In genomic region chr2:8475349-8476045, GRCh38 we compare ENCODE assay signal across 8 cellular contexts.
A peak's percentile ranks its signal among the peaks of the same experiment; 100 is the strongest.
DNase-seq lines count a peak whose midpoint lies in the region; ATAC-seq and TF ChIP-seq lines count a peak whose summit lies in the region.

No MANE protein-coding gene starts in this region.

- peaks cover 75% of the 10 kb centered on the region for H3K4me1 Mint-ChIP-seq in activated naive CD8-positive, alpha-beta T cell treated with anti-CD3 and anti-CD28 coated beads for 36 hours
- H3K4me1 Mint-ChIP-seq in stimulated activated naive B cell treated with anti-CD40 and anti-IgM and Interleukin-4, amounts not matched to agents 10 μg/mL and 1 μg/mL and 100 μg/mL, for 72 hours: peaks cover 61 to 90% of the 10 kb centered on the region in 2 donors
- peaks cover 17% of the 10 kb centered on the region for H3K4me1 Mint-ChIP-seq in endodermal cell

- no peak overlapping the region for H3K4me3 ChIP-seq in uterus
- H3K4me3 ChIP-seq in endodermal cell (ENCODE audit: low read length): no peak overlapping the region

- H3K27ac ChIP-seq in uterus (no peak overlapping the region), endodermal cell (ENCODE audit: low read depth, low read length) (no peak overlapping the region)

- H3K27me3 Mint-ChIP-seq in activated naive CD8-positive, alpha-beta T cell treated with anti-CD3 and anti-CD28 coated beads for 36 hours: no peaks in the 10 kb centered on the region
- peaks cover 31 to 42% of the 10 kb centered on the region in 2 donors for H3K27me3 Mint-ChIP-seq in stimulated activated naive B cell treated with anti-CD40 and anti-IgM and Interleukin-4, amounts not matched to agents 10 μg/mL and 1 μg/mL and 100 μg/mL, for 72 hours
- H3K27me3 Mint-ChIP-seq in endodermal cell (ENCODE audit: insufficient read depth): peaks cover 2% of the 10 kb centered on the region

- H3K9me3 ChIP-seq in uterus (no peaks in the 10 kb centered on the region), endodermal cell (ENCODE audit: control insufficient read depth, low read length) (no peaks in the 10 kb centered on the region)

- peak; percentile 86 to 88 for ATAC-seq in stimulated activated naive B cell treated with anti-CD40 and anti-IgM and Interleukin-4, amounts not matched to agents 10 μg/mL and 1 μg/mL and 100 μg/mL, for 72 hours (replicated peaks)
- no peak for ATAC-seq in HG03469 (IDR thresholded peaks at IDR 0.05; ENCODE audit: unreplicated experiment)

- H3K36me3 ChIP-seq in uterus (no peaks in the 10 kb centered on the region), endodermal cell (ENCODE audit: control insufficient read depth, insufficient read depth, low read length) (no peaks in the 10 kb centered on the region)

- H3K27me3 ChIP-seq in uterus: no peaks in the 10 kb centered on the region
- no peaks in the 10 kb centered on the region for H3K27me3 ChIP-seq in endodermal cell (ENCODE audit: control insufficient read depth, insufficient read depth, low read length, poor library complexity, severe bottlenecking)

- no peaks in the 10 kb centered on the region for H3K4me1 ChIP-seq in uterus
- peaks cover 2% of the 10 kb centered on the region for H3K4me1 ChIP-seq in endodermal cell (ENCODE audit: control insufficient read depth, insufficient read depth, low read length)

- WGBS in endodermal cell (ENCODE audit: insufficient coverage in 1 of 2, insufficient read length in 1 of 2), 2 experiments: 89 to 91% methylated on average over 10 to 13 of the region's 13 CpGs

- TF ChIP-seq POLR2A in uterus (IDR thresholded peaks at IDR 0.05): no peak

- peak overlapping the region; percentile 81 for H3K27ac Mint-ChIP-seq in activated naive CD8-positive, alpha-beta T cell treated with anti-CD3 and anti-CD28 coated beads for 36 hours
- peak overlapping the region; percentile 97 for H3K27ac Mint-ChIP-seq in stimulated activated naive B cell treated with anti-CD40 and anti-IgM and Interleukin-4, amounts not matched to agents 10 μg/mL and 1 μg/mL and 100 μg/mL, for 72 hours
- H3K27ac Mint-ChIP-seq in endodermal cell: no peak overlapping the region

- TF ChIP-seq CTCF in uterus (IDR thresholded peaks at IDR 0.05) (no peak), endodermal cell (conservative IDR thresholded peaks at IDR 0.05) (no peak)

- peaks cover 1% of the 10 kb centered on the region for H3K9me3 Mint-ChIP-seq in activated naive CD8-positive, alpha-beta T cell treated with anti-CD3 and anti-CD28 coated beads for 36 hours
- peaks cover 2 to 5% of the 10 kb centered on the region in 2 donors for H3K9me3 Mint-ChIP-seq in stimulated activated naive B cell treated with anti-CD40 and anti-IgM and Interleukin-4, amounts not matched to agents 10 μg/mL and 1 μg/mL and 100 μg/mL, for 72 hours
- H3K9me3 Mint-ChIP-seq in endodermal cell: no peaks in the 10 kb centered on the region

- peak; percentile 62 for DNase-seq in activated CD4-positive, alpha-beta T cell treated with anti-CD3 and anti-CD28 coated beads for 48 hours
- no peak for DNase-seq in activated CD4-positive, alpha-beta T cell treated with anti-CD3 and anti-CD28 coated beads for 1 hour
- DNase-seq in NAMALWA (ENCODE audit: low spot score): peak; percentile 60
- peak; percentile 58 for DNase-seq in activated naive CD8-positive, alpha-beta T cell treated with anti-CD3 and anti-CD28 coated beads for 36 hours
- DNase-seq in stimulated activated naive B cell treated with anti-CD40 and anti-IgM and Interleukin-4, amounts not matched to agents 10 μg/mL and 1 μg/mL and 100 μg/mL, for 72 hours: peak; percentile 86
- DNase-seq in uterus: no peak
- no peak for DNase-seq in endodermal cell

- no peaks in the 10 kb centered on the region for H3K36me3 Mint-ChIP-seq in activated naive CD8-positive, alpha-beta T cell treated with anti-CD3 and anti-CD28 coated beads for 36 hours
- H3K36me3 Mint-ChIP-seq in stimulated activated naive B cell treated with anti-CD40 and anti-IgM and Interleukin-4, amounts not matched to agents 10 μg/mL and 1 μg/mL and 100 μg/mL, for 72 hours: peaks cover 4 to 13% of the 10 kb centered on the region in 2 donors
- no peaks in the 10 kb centered on the region for H3K36me3 Mint-ChIP-seq in endodermal cell (ENCODE audit: low read depth)

- intact Hi-C loops in uterus (cut with DNase I; ENCODE audit: low total_unique reads): no loop called here

- H3K9ac ChIP-seq in endodermal cell (ENCODE audit: extremely low read depth, low read length, poor library complexity, severe bottlenecking): no peak overlapping the region

- H3K4me3 Mint-ChIP-seq in activated naive CD8-positive, alpha-beta T cell treated with anti-CD3 and anti-CD28 coated beads for 36 hours: no peak overlapping the region
- peak overlapping the region; percentile 29 to 69 for H3K4me3 Mint-ChIP-seq in stimulated activated naive B cell treated with anti-CD40 and anti-IgM and Interleukin-4, amounts not matched to agents 10 μg/mL and 1 μg/mL and 100 μg/mL, for 72 hours
- no peak overlapping the region for H3K4me3 Mint-ChIP-seq in endodermal cell

Comparison
In these comparisons a context has a peak if more than half of its experiments do, and no peak if none do; other contexts are left out.
1. DNase-seq: peak in activated CD4-positive, alpha-beta T cell treated with anti-CD3 and anti-CD28 coated beads for 48 hours (single experiment), NAMALWA (single experiment), activated naive CD8-positive, alpha-beta T cell treated with anti-CD3 and anti-CD28 coated beads for 36 hours (single experiment) and stimulated activated naive B cell treated with anti-CD40 and anti-IgM and Interleukin-4, amounts not matched to agents 10 μg/mL and 1 μg/mL and 100 μg/mL, for 72 hours (single experiment); none in activated CD4-positive, alpha-beta T cell treated with anti-CD3 and anti-CD28 coated beads for 1 hour (single experiment), uterus (0 of 2) and endodermal cell (single experiment).
2. H3K4me3 Mint-ChIP-seq: peak in stimulated activated naive B cell treated with anti-CD40 and anti-IgM and Interleukin-4, amounts not matched to agents 10 μg/mL and 1 μg/mL and 100 μg/mL, for 72 hours (2 of 2); none in activated naive CD8-positive, alpha-beta T cell treated with anti-CD3 and anti-CD28 coated beads for 36 hours (single experiment) and endodermal cell (single experiment).